In genomic region chr6:148074735-148075134, GRCh38 we compare ENCODE assay signal across 19 cellular contexts.
DNase-seq lines count a peak whose midpoint lies in the region; ATAC-seq and TF ChIP-seq lines count a peak whose summit lies in the region.
"Had no signal": no experiment of that assay in that cellular context is flagged by ENCODE, and none has a peak within 500 bp of the region (broad histone marks: within the 10 kb centered on the region; RNA-seq: fewer than 3 reads in every experiment).

No MANE protein-coding gene starts in this region.

- H3K36me3 ChIP-seq in left lung = no peaks in the 10 kb centered on the region
- no peaks in the 10 kb centered on the region for H3K36me3 ChIP-seq in uterus
- H3K36me3 ChIP-seq: BLaER1, pancreas had no signal

- no peak overlapping the region for H3K27ac Mint-ChIP-seq in naive thymus-derived CD8-positive, alpha-beta T cell
- H3K27ac Mint-ChIP-seq: activated B cell treated with CpG ODN at 0.5 μM for 24 hours, HFFc6 had no signal

- TF ChIP-seq POLR2A in uterus (IDR thresholded peaks at IDR 0.05) = no peak

- DNase-seq in left lung (no peak), uterus (no peak)
- no peak for DNase-seq in stimulated activated CD4-positive, alpha-beta T cell treated with anti-CD3 and anti-CD28 coated beads, Interleukin-15, amount 100 ng/mL, for 24 hours
- no peak for DNase-seq in naive thymus-derived CD8-positive, alpha-beta T cell
- DNase-seq: activated B cell treated with CpG ODN at 0.5 μM for 24 hours; activated CD8-positive, alpha-beta memory T cell treated with anti-CD3 and anti-CD28 coated beads, Interleukin-2, amount 50 U/mL, for 4 hours; activated naive CD4-positive, alpha-beta T cell treated with anti-CD3 and anti-CD28 coated beads, Interleukin-2, amount 50 U/mL, for 16 hours; DMS 273 treated with DMSO at 0.1 percent for 48 hours; HFFc6; left cardiac atrium; NCI-H1417 treated with DMSO at 0.1 percent for 48 hours; NCI-H446; pancreas; PC-3; SW 1271 had no signal

- peaks cover 0 to 17% of the 10 kb centered on the region in 2 donors for H3K9me3 ChIP-seq in left lung
- H3K9me3 ChIP-seq in uterus = no peaks in the 10 kb centered on the region
- H3K9me3 ChIP-seq: BLaER1, pancreas had no signal

- POLR2A ChIA-PET in naive thymus-derived CD8-positive, alpha-beta T cell (lab: Charles Lee) = no interaction called here

- peaks cover 0 to 22% (median 4%) of the 10 kb centered on the region in 9 donors for H3K9me3 Mint-ChIP-seq in naive thymus-derived CD8-positive, alpha-beta T cell

- no peak overlapping the region for H3K4me3 Mint-ChIP-seq in naive thymus-derived CD8-positive, alpha-beta T cell
- H3K4me3 Mint-ChIP-seq: activated B cell treated with CpG ODN at 0.5 μM for 24 hours, HFFc6 had no signal

- H3K27ac ChIP-seq in left lung = no peak overlapping the region
- no peak overlapping the region for H3K27ac ChIP-seq in uterus
- H3K27ac ChIP-seq: BLaER1, pancreas had no signal

- no peak for TF ChIP-seq CTCF in left lung (IDR thresholded peaks at IDR 0.05)
- TF ChIP-seq CTCF in uterus (IDR thresholded peaks at IDR 0.05) = no peak

- H3K4me1 Mint-ChIP-seq in naive thymus-derived CD8-positive, alpha-beta T cell = no peaks in the 10 kb centered on the region
- H3K4me1 Mint-ChIP-seq: activated B cell treated with CpG ODN at 0.5 μM for 24 hours had no signal

- no peaks in the 10 kb centered on the region for H3K36me3 Mint-ChIP-seq in naive thymus-derived CD8-positive, alpha-beta T cell

- H3K4me3 ChIP-seq in left lung = no peak overlapping the region
- no peak overlapping the region for H3K4me3 ChIP-seq in uterus
- H3K4me3 ChIP-seq: BLaER1, pancreas had no signal

- ATAC-seq in GM18868 (IDR thresholded peaks at IDR 0.05; ENCODE audit: unreplicated experiment) (peak; percentile 63), GM21423 (IDR thresholded peaks at IDR 0.05; ENCODE audit: unreplicated experiment) (peak; percentile 83), HG03469 (IDR thresholded peaks at IDR 0.05; ENCODE audit: unreplicated experiment) (peak; percentile 60), left lung (peak; percentile 54)
- no peak for ATAC-seq in naive thymus-derived CD8-positive, alpha-beta T cell
- ATAC-seq: left cardiac atrium, pancreas, PC-3 had no signal

- H3K27me3 ChIP-seq in left lung (no peaks in the 10 kb centered on the region), uterus (no peaks in the 10 kb centered on the region)
- H3K27me3 ChIP-seq: BLaER1, pancreas had no signal

- H3K27me3 Mint-ChIP-seq in naive thymus-derived CD8-positive, alpha-beta T cell = peaks cover 2 to 28% (median 7%) of the 10 kb centered on the region in 5 donors
- H3K27me3 Mint-ChIP-seq: activated B cell treated with CpG ODN at 0.5 μM for 24 hours had no signal

- H3K4me1 ChIP-seq in left lung = no peaks in the 10 kb centered on the region
- H3K4me1 ChIP-seq in uterus = no peaks in the 10 kb centered on the region
- H3K4me1 ChIP-seq: BLaER1, pancreas had no signal

- intact Hi-C loops in left lung (cut with DNase I) (no loop called here), uterus (cut with DNase I; ENCODE audit: low total_unique reads) (no loop called here)

Comparison
In these comparisons a context has a peak if more than half of its experiments do, and no peak if none do; other contexts are left out.
1. ATAC-seq: peak in GM18868 (single experiment), GM21423 (single experiment), HG03469 (single experiment) and left lung (single experiment); none in naive thymus-derived CD8-positive, alpha-beta T cell (0 of 2).